In genomic region chr10:43573250-43574034, GRCh38 we compare ENCODE assay signal across 8 cellular contexts. TPM values are rescaled to one million over a fixed set of nuclear protein-coding genes. Genes with fewer than 3 reads are reported as not detected.
DNase-seq lines count a peak whose midpoint lies in the region; ATAC-seq and TF ChIP-seq lines count a peak whose summit lies in the region.

No MANE protein-coding gene starts in this region.

- H3K27ac ChIP-seq in sigmoid colon, result peak overlapping the region; percentile 68 to 81 (median 74)

- no peaks in the 10 kb centered on the region for H3K27me3 Mint-ChIP-seq in T-helper 17 cell

- intact Hi-C loops in sigmoid colon (cut with DNase I), result loop anchor here (1.0 to 10.0 kb wide), 3 partner anchors 34 to 179 kb away; partner anchors contain the start of genes ZNF32 and ZNF485

- no peak for TF ChIP-seq POLR2A in sigmoid colon (IDR thresholded peaks at IDR 0.05)
- no peak for TF ChIP-seq POLR2A in erythroblast (IDR thresholded peaks at IDR 0.05; ENCODE audit: low read length)

- H3K9me3 ChIP-seq in T-helper 17 cell (ENCODE audit: control insufficient read depth, low read length, poor library complexity, severe bottlenecking) (peaks cover 2% of the 10 kb centered on the region), sigmoid colon (no peaks in the 10 kb centered on the region)

- ATAC-seq in T-helper 17 cell (no peak), GM21381 (IDR thresholded peaks at IDR 0.05; ENCODE audit: unreplicated experiment) (no peak)

- H3K36me3 ChIP-seq in sigmoid colon, result no peaks in the 10 kb centered on the region

- 58 to 80% methylated on average over 17 of the region's 17 CpGs for WGBS in sigmoid colon, 2 donors

- peak overlapping the region; percentile 5 for H3K4me3 Mint-ChIP-seq in T-helper 17 cell

- no peak for TF ChIP-seq CTCF in sigmoid colon (IDR thresholded peaks at IDR 0.05)

- DNase-seq in G401 (ENCODE audit: low spot score), result peak; percentile 43
- DNase-seq in T-helper 17 cell, result no peak
- peak; percentile 5 for DNase-seq in foreskin melanocyte
- DNase-seq in sigmoid colon, result no peak
- DNase-seq in NCI-H128 (lab: John Stamatoyannopoulos, UW; ENCODE audit: unreplicated experiment), result no peak
- no peak for DNase-seq in erythroblast (lab: John Stamatoyannopoulos, UW)
- DNase-seq in occipital lobe (lab: John Stamatoyannopoulos, UW), result no peak

- in situ Hi-C loops in G401 (cut with HindIII; ENCODE audit: low sequenced_read_pairs), result no loop called here

- peaks cover 17% of the 10 kb centered on the region for H3K4me1 Mint-ChIP-seq in T-helper 17 cell

- no peaks in the 10 kb centered on the region for H3K27me3 ChIP-seq in sigmoid colon

- peaks cover 2% of the 10 kb centered on the region for H3K36me3 Mint-ChIP-seq in T-helper 17 cell (ENCODE audit: low read depth)

- TF ChIP-seq EP300 in sigmoid colon (IDR thresholded peaks at IDR 0.05), result no peak

- peak overlapping the region; percentile 12 for H3K27ac Mint-ChIP-seq in T-helper 17 cell

- H3K4me1 ChIP-seq in sigmoid colon, result peaks cover 0 to 19% (median 13%) of the 10 kb centered on the region in 4 donors

- peak overlapping the region; percentile 54 to 69 (median 64) for H3K4me3 ChIP-seq in sigmoid colon

RNA-seq across cellular contexts. Expression of gene ZNF239, which starts 1.0 kb away (rescaled TPM):
- 3.3 and 14.3 TPM in 2 replicates for total RNA-seq in G401 (2014; rRNA removed; shearing (Covaris generic))
- 1 to 10 TPM in 1 of 2 donors, under 1 TPM in 1; 0.96 to 1.1 TPM for total RNA-seq in T-helper 17 cell
- 1 to 10 TPM; 4.1 to 6.2 (median 5.4) TPM for total RNA-seq in sigmoid colon
- polyA plus RNA-seq in sigmoid colon, result 1 to 10 TPM in 1 of 3 donors, under 1 TPM in 2; 0.46 to 2.9 (median 0.60) TPM
- 25.9 TPM for total RNA-seq in occipital lobe

RNA-seq across cellular contexts. Expression of gene ZNF485, which starts 32.8 kb away (rescaled TPM):
- 0.80 and 1.9 TPM in 2 replicates for total RNA-seq in G401 (2014; rRNA removed; shearing (Covaris generic))
- 1 to 10 TPM; 2.4 to 2.9 TPM for total RNA-seq in T-helper 17 cell
- 1 to 10 TPM; 2.2 to 3.8 (median 2.9) TPM for total RNA-seq in sigmoid colon
- 1 to 10 TPM in 2 of 3 donors, under 1 TPM in 1; 0.46 to 3.3 (median 1.8) TPM for polyA plus RNA-seq in sigmoid colon
- 8.9 TPM for total RNA-seq in occipital lobe

Comparison
In these comparisons a context has a peak if more than half of its experiments do, and no peak if none do; other contexts are left out.
1. DNase-seq: peak in G401 (single experiment) and foreskin melanocyte (single experiment); none in T-helper 17 cell (0 of 3), sigmoid colon (single experiment), NCI-H128 (single experiment), erythroblast (0 of 2) and occipital lobe (single experiment).